2 cellular contexts compared by ENCODE assay signal in genomic region chr4:78562687-78563086, GRCh38.
TF ChIP-seq lines count a peak whose summit lies in the region.

No MANE protein-coding gene starts in this region.

TF ChIP-seq in SK-N-SH, 30 proteins besides CTCF, POLR2A, EP300 and RAD21 (continued from another document):
- no peak for TF ChIP-seq REST (IDR thresholded peaks at IDR 0.05; ENCODE audit: low read depth, low read length)

TF ChIP-seq in SK-N-SH treated with all-trans-retinoic acid at 6 μM for 48 hours, 23 proteins besides CTCF, POLR2A, EP300 and RAD21 (continued from another document):
- TF ChIP-seq TSHZ2 (CRISPR knock-in tag; IDR thresholded peaks at IDR 0.05) (no peak), ISL1 (CRISPR knock-in tag; IDR thresholded peaks at IDR 0.05) (no peak), ZFP3 (CRISPR knock-in tag; IDR thresholded peaks at IDR 0.05) (no peak)
